22 cellular contexts compared by ENCODE assay signal in genomic region chr1:147245129-147245528, GRCh38. TPM values are rescaled to one million over a fixed set of nuclear protein-coding genes. Genes with fewer than 3 reads are reported as not detected.
DNase-seq lines count a peak whose midpoint lies in the region; ATAC-seq, FAIRE-seq and TF ChIP-seq lines count a peak whose summit lies in the region.
"Had no signal": no experiment of that assay in that cellular context is flagged by ENCODE, and none has a peak within 500 bp of the region (broad histone marks: within the 10 kb centered on the region; RNA-seq: fewer than 3 reads in every experiment).

No MANE protein-coding gene starts in this region.

- POLR2A ChIA-PET in K562 (lab: Yijun Ruan, JAX): interaction anchor here (0.5 to 4.2 kb wide), 5 partner anchors 8 to 160 kb away, joined by 3 to 26 read pairs (median 3); no protein-coding TSS in a partner anchor

- H4K20me1 ChIP-seq in Loucy (ENCODE audit: insufficient read depth, low read length, poor library complexity, severe bottlenecking) (peaks cover 59% of the 10 kb centered on the region), K562 (replicated peaks; ENCODE audit: control insufficient read depth, insufficient read depth, low read length) (peaks cover 5% of the 10 kb centered on the region; the same call in 1 of the 2 replicates)

- no peaks in the 10 kb centered on the region for H3K9me3 Mint-ChIP-seq in T-helper 2 cell treated with Interferon-gamma antibody and Interleukin-4, amounts not matched to agents 5 μg/mL and 100 μg/mL, for 36 hours
- H3K9me3 Mint-ChIP-seq in neural crest cell: no peaks in the 10 kb centered on the region
- H3K9me3 Mint-ChIP-seq: activated B cell treated with CpG ODN at 0.5 μM for 24 hours had no signal

- no peak overlapping the region for H3K27ac Mint-ChIP-seq in T-helper 2 cell treated with Interferon-gamma antibody and Interleukin-4, amounts not matched to agents 5 μg/mL and 100 μg/mL, for 36 hours
- H3K27ac Mint-ChIP-seq in neural crest cell (ENCODE audit: unreplicated experiment): peak overlapping the region; percentile 32
- H3K27ac Mint-ChIP-seq: progenitor cell of endocrine pancreas had no signal

- H3K4me3 ChIP-seq in Loucy (ENCODE audit: low read length, poor library complexity, severe bottlenecking) (peak overlapping the region; percentile 89), K562 (peak overlapping the region; percentile 87), tibial nerve (no peak overlapping the region)
- H3K4me3 ChIP-seq: coronary artery, left lung, thyroid gland had no signal

- H3K4me3 Mint-ChIP-seq in T-helper 2 cell treated with Interferon-gamma antibody and Interleukin-4, amounts not matched to agents 5 μg/mL and 100 μg/mL, for 36 hours: peak overlapping the region; percentile 17
- H3K4me3 Mint-ChIP-seq in neural crest cell: peak overlapping the region; percentile 62
- H3K4me3 Mint-ChIP-seq: activated B cell treated with CpG ODN at 0.5 μM for 24 hours had no signal

- no peaks in the 10 kb centered on the region for H3K27me3 Mint-ChIP-seq in T-helper 2 cell treated with Interferon-gamma antibody and Interleukin-4, amounts not matched to agents 5 μg/mL and 100 μg/mL, for 36 hours (ENCODE audit: low read depth)
- H3K27me3 Mint-ChIP-seq in neural crest cell (ENCODE audit: low read depth): no peaks in the 10 kb centered on the region
- H3K27me3 Mint-ChIP-seq: activated B cell treated with CpG ODN at 0.5 μM for 24 hours, progenitor cell of endocrine pancreas had no signal

- H3K4me2 ChIP-seq in Loucy (ENCODE audit: low read depth, low read length, poor library complexity, severe bottlenecking) (peak overlapping the region; percentile 95), K562 (ENCODE audit: insufficient read depth, low read length) (peak overlapping the region; percentile 86)

- TF ChIP-seq EP300 in K562 (IDR thresholded peaks at IDR 0.05; ENCODE audit: low read length): no peak
- no peak for TF ChIP-seq EP300 in tibial nerve (IDR thresholded peaks at IDR 0.05)

- peaks cover 48% of the 10 kb centered on the region for H3K4me1 Mint-ChIP-seq in T-helper 2 cell treated with Interferon-gamma antibody and Interleukin-4, amounts not matched to agents 5 μg/mL and 100 μg/mL, for 36 hours (ENCODE audit: low read depth)
- H3K4me1 Mint-ChIP-seq in neural crest cell: peaks cover 51% of the 10 kb centered on the region

- H3K9me2 ChIP-seq in Loucy (replicated peaks; ENCODE audit: low read depth, low read length): no peaks in the 10 kb centered on the region

- H3K36me3 ChIP-seq in Loucy (ENCODE audit: insufficient read depth, low read length): no peaks in the 10 kb centered on the region
- H3K36me3 ChIP-seq in K562 (ENCODE audit: control insufficient read depth, insufficient read depth, low read length): peaks cover 14% of the 10 kb centered on the region; the same call in 1 of the 3 replicates
- H3K36me3 ChIP-seq in tibial nerve: no peaks in the 10 kb centered on the region
- H3K36me3 ChIP-seq: gastrocnemius medialis, left lung, thyroid gland had no signal

- no peaks in the 10 kb centered on the region for H3K9me3 ChIP-seq in Loucy (ENCODE audit: insufficient read depth, low read depth, low read length)
- H3K9me3 ChIP-seq in K562 (replicated peaks; ENCODE audit: control insufficient read depth, insufficient read depth, low read depth, low read length): no peaks in the 10 kb centered on the region
- no peaks in the 10 kb centered on the region for H3K9me3 ChIP-seq in tibial nerve
- H3K9me3 ChIP-seq: gastrocnemius medialis, left lung, thyroid gland had no signal

- peak overlapping the region; percentile 86 for H3K27ac ChIP-seq in K562 (ENCODE audit: extremely low read depth, low read depth, low read length)
- H3K27ac ChIP-seq in tibial nerve: no peak overlapping the region
- H3K27ac ChIP-seq: coronary artery, left lung, thyroid gland had no signal

- no peak for TF ChIP-seq POLR2A in K562 (conservative IDR thresholded peaks at IDR 0.05)
- TF ChIP-seq POLR2A in tibial nerve (IDR thresholded peaks at IDR 0.05): no peak

- peak overlapping the region; percentile 93 for H3K9ac ChIP-seq in Loucy (ENCODE audit: low read depth, low read length, poor library complexity, severe bottlenecking)
- peak overlapping the region; percentile 67 to 93; a peak in 3 of 4 replicates for H3K9ac ChIP-seq in K562 (ENCODE audit: insufficient read depth in 1 of 2, low read depth in 2 of 2, low read length in 2 of 2)

- H3K36me3 Mint-ChIP-seq in T-helper 2 cell treated with Interferon-gamma antibody and Interleukin-4, amounts not matched to agents 5 μg/mL and 100 μg/mL, for 36 hours (ENCODE audit: low read depth): peaks cover 16% of the 10 kb centered on the region
- H3K36me3 Mint-ChIP-seq in neural crest cell (ENCODE audit: low read depth): peaks cover 6% of the 10 kb centered on the region

- no peaks in the 10 kb centered on the region for H3K9me1 ChIP-seq in K562 (ENCODE audit: control insufficient read depth, insufficient read depth, low read length)

- no peak for DNase-seq in T-helper 2 cell treated with Interferon-gamma antibody and Interleukin-4, amounts not matched to agents 5 μg/mL and 100 μg/mL, for 36 hours (ENCODE audit: low spot score)
- DNase-seq in T-helper 2 cell (no peak), K562 (ENCODE audit: extremely low read depth in 1 of 4, low spot score in 3 of 4) (peak; percentile 50 to 72 (median 57)), neural crest cell (ENCODE audit: low read depth, low spot score) (no peak), pons (ENCODE audit: low spot score) (no peak), NCI-H2107 (lab: John Stamatoyannopoulos, UW) (no peak), tibial nerve (ENCODE audit: low spot score in 2 of 2) (no peak)
- DNase-seq: activated B cell treated with CpG ODN at 0.5 μM for 24 hours; activated naive CD4-positive, alpha-beta T cell treated with Interleukin-2 at 50 U/mL for 16 hours; C1 segment of cervical spinal cord; DMS53; gastrocnemius medialis; left lung; NCI-H1436; NCI-H2227 treated with DMSO at 0.1 percent for 48 hours; thyroid gland had no signal

- CTCF ChIA-PET in K562 (lab: Yijun Ruan, JAX; ENCODE audit: low intra/inter-chr PET ratio): no interaction called here

- intact Hi-C loops in K562 (cut with micrococcal nuclease): no loop called here

- H2AFZ ChIP-seq in Loucy (ENCODE audit: low read length) (no peak overlapping the region), K562 (ENCODE audit: low read depth, low read length) (peak overlapping the region; percentile 26)

- in situ Hi-C loops in K562 (cut with MboI): no loop called here

- ATAC-seq in K562: peak; percentile 48
- ATAC-seq: gastrocnemius medialis, left lung had no signal

- WGBS in K562 (ENCODE audit: insufficient coverage, low coverage, missing lambda C conversion rate): 2% methylated on average over 6 of the region's 6 CpGs
- 95 to 98% methylated on average over 6 of the region's 6 CpGs for WGBS in tibial nerve, 2 donors

- peaks cover 51% of the 10 kb centered on the region for H3K4me1 ChIP-seq in Loucy (ENCODE audit: insufficient read depth, low read length, poor library complexity, severe bottlenecking)
- H3K4me1 ChIP-seq in K562 (replicated peaks in 1 of 2; ENCODE audit: control insufficient read depth in 2 of 2, insufficient read depth in 2 of 2, low read length in 2 of 2): peaks cover 11 to 32% of the 10 kb centered on the region in 2 experiments
- peaks cover 0 to 33% (median 4%) of the 10 kb centered on the region in 4 donors for H3K4me1 ChIP-seq in tibial nerve

- no peak for TF ChIP-seq RAD21 in K562 (CRISPR knock-in tag; conservative IDR thresholded peaks at IDR 0.05 in 1 of 2, IDR thresholded peaks at IDR 0.05 in 1 of 2)

- BruUV-seq in K562 (replicated peaks; lab: Mats Ljungman, UMichigan): no TSS peak

- H3K79me2 ChIP-seq in Loucy (ENCODE audit: insufficient read depth, low read length) (peaks cover 74% of the 10 kb centered on the region), K562 (ENCODE audit: control insufficient read depth, insufficient read depth, low read length) (peaks cover 76% of the 10 kb centered on the region)

- H3F3A ChIP-seq in Loucy (ENCODE audit: low read depth): no peaks in the 10 kb centered on the region

- H3K27me3 ChIP-seq in Loucy (ENCODE audit: insufficient read depth, low read length, poor library complexity, severe bottlenecking) (no peaks in the 10 kb centered on the region), K562 (ENCODE audit: control insufficient read depth in 2 of 2, insufficient read depth in 2 of 2, low read length in 2 of 2) (no peaks in the 10 kb centered on the region), tibial nerve (no peaks in the 10 kb centered on the region)
- H3K27me3 ChIP-seq: gastrocnemius medialis, left lung, thyroid gland had no signal

- FAIRE-seq in K562 (lab: Jason Lieb, UNC): peak; percentile 80
- FAIRE-seq: GM18507, H54 had no signal

- no peak for TF ChIP-seq CTCF in Loucy (conservative IDR thresholded peaks at IDR 0.05; ENCODE audit: low read length)
- no peak for TF ChIP-seq CTCF in K562 (IDR thresholded peaks at IDR 0.05 in 2 of 3, conservative IDR thresholded peaks at IDR 0.05 in 1 of 3; ENCODE audit: insufficient read depth in 2 of 3, low read depth in 1 of 3, low read length in 3 of 3)
- no peak for TF ChIP-seq CTCF in neural crest cell (conservative IDR thresholded peaks at IDR 0.05)
- no peak for TF ChIP-seq CTCF in tibial nerve (IDR thresholded peaks at IDR 0.05)

RNA-seq across cellular contexts. Expression of gene CHD1L, which starts 2.6 kb away (rescaled TPM):
- 63.2 and 127 TPM in 2 replicates for total RNA-seq in K562 (2011; cell fraction: chromatin; rRNA removed; ENCODE audit: low replicate concordance)
- total RNA-seq in K562 (2011; cell fraction: nucleolus; rRNA removed): 24.7 and 31.3 TPM in 2 replicates
- total RNA-seq in K562 (2011; cell fraction: nucleoplasm; rRNA removed): 38.4 and 43.6 TPM in 2 replicates
- total RNA-seq in K562 (2014; rRNA removed): 48.0 and 50.0 TPM in 2 replicates
- 66.4 and 70.5 TPM in 2 replicates for total RNA-seq in K562 (2014; rRNA removed; fragmentation: Illumina TruSeq; extraction: Trizol)
- total RNA-seq in K562 (2015; rRNA removed; fragmentation: Illumina TruSeq; extraction: Trizol): 56.7 and 59.1 TPM in 2 replicates
- total RNA-seq in K562 (2021): 55.3 and 59.3 TPM in 2 replicates
- polyA plus RNA-seq in K562 (2011; rRNA removed): 60.4 and 93.3 TPM in 2 replicates
- polyA plus RNA-seq in K562 (2011; cell fraction: cytosol; rRNA removed): 19.1 and 31.4 TPM in 2 replicates
- 75.8 and 85.1 TPM in 2 replicates for polyA plus RNA-seq in K562 (2011; cell fraction: nucleus; rRNA removed)
- polyA plus RNA-seq in K562 (2012): 39.4 and 46.9 TPM in 2 replicates
- 51.8 and 57.5 TPM in 2 replicates for polyA plus RNA-seq in K562 (2014; fragmentation: Illumina TruSeq; extraction: Trizol)
- 10 to 100 TPM; 25.0 to 38.9 TPM for polyA plus RNA-seq in K562 (2014; fragmentation: Nextera tagmentation; extraction: Ambion mirVana)
- 64.6 and 66.2 TPM in 2 replicates for polyA plus RNA-seq in K562 (2014; rRNA removed)
- 55.1 and 62.4 TPM in 2 replicates for polyA minus RNA-seq in K562 (2011; rRNA and poly(A)+ RNA removed)
- 19.7 and 29.3 TPM in 2 replicates for polyA minus RNA-seq in K562 (2011; cell fraction: cytosol; rRNA and poly(A)+ RNA removed)
- 29.9 and 37.3 TPM in 2 replicates for polyA minus RNA-seq in K562 (2011; cell fraction: nucleus; rRNA and poly(A)+ RNA removed)
- 84.6 and 85.5 TPM in 2 replicates for total RNA-seq in neural crest cell
- total RNA-seq in tibial nerve: 10 to 100 TPM; 10.2 to 23.7 (median 19.2) TPM

RNA-seq across cellular contexts. Expression of gene FMO5, which starts 20.0 kb away (rescaled TPM):
- total RNA-seq in K562 (2011; cell fraction: chromatin; rRNA removed; ENCODE audit: low replicate concordance): not detected in 2 replicates
- total RNA-seq in K562 (2011; cell fraction: nucleolus; rRNA removed): 0.17 TPM in 1 of 2 replicates, not detected in the other
- total RNA-seq in K562 (2011; cell fraction: nucleoplasm; rRNA removed): 0.22 TPM in 1 of 2 replicates, not detected in the other
- 0.08 TPM in 1 of 2 replicates, not detected in the other for total RNA-seq in K562 (2014; rRNA removed)
- total RNA-seq in K562 (2014; rRNA removed; fragmentation: Illumina TruSeq; extraction: Trizol): 0.22 and 0.51 TPM in 2 replicates
- 0.60 and 0.69 TPM in 2 replicates for total RNA-seq in K562 (2015; rRNA removed; fragmentation: Illumina TruSeq; extraction: Trizol)
- 0.22 and 0.25 TPM in 2 replicates for total RNA-seq in K562 (2021)
- 0.11 and 0.13 TPM in 2 replicates for polyA plus RNA-seq in K562 (2011; rRNA removed)
- not detected in 2 replicates for polyA plus RNA-seq in K562 (2011; cell fraction: cytosol; rRNA removed)
- polyA plus RNA-seq in K562 (2011; cell fraction: nucleus; rRNA removed): 0.13 and 0.29 TPM in 2 replicates
- 0.52 and 0.57 TPM in 2 replicates for polyA plus RNA-seq in K562 (2012)
- 0.29 and 0.40 TPM in 2 replicates for polyA plus RNA-seq in K562 (2014; fragmentation: Illumina TruSeq; extraction: Trizol)
- polyA plus RNA-seq in K562 (2014; fragmentation: Nextera tagmentation; extraction: Ambion mirVana): under 1 TPM; 0.11 to 0.15 TPM
- 0.04 and 0.16 TPM in 2 replicates for polyA plus RNA-seq in K562 (2014; rRNA removed)
- 0.09 TPM in 1 of 2 replicates, not detected in the other for polyA minus RNA-seq in K562 (2011; rRNA and poly(A)+ RNA removed)
- polyA minus RNA-seq in K562 (2011; cell fraction: cytosol; rRNA and poly(A)+ RNA removed): not detected in 2 replicates
- polyA minus RNA-seq in K562 (2011; cell fraction: nucleus; rRNA and poly(A)+ RNA removed): 0.11 and 0.27 TPM in 2 replicates
- total RNA-seq in neural crest cell: 0.36 and 0.47 TPM in 2 replicates
- 1 to 10 TPM; 2.6 to 6.3 (median 3.0) TPM for total RNA-seq in tibial nerve
- total RNA-seq: A172 had no signal

Comparison
In these comparisons a context has a peak if more than half of its experiments do, and no peak if none do; other contexts are left out.
1. DNase-seq: peak in K562 (4 of 4); none in T-helper 2 cell treated with Interferon-gamma antibody and Interleukin-4, amounts not matched to agents 5 μg/mL and 100 μg/mL, for 36 hours (single experiment), T-helper 2 cell (0 of 5), neural crest cell (single experiment), pons (single experiment), NCI-H2107 (single experiment) and tibial nerve (0 of 2).
2. H3K4me3 ChIP-seq: peak in Loucy (single experiment) and K562 (single experiment); none in tibial nerve (0 of 4).